In the genomic region with DNA sequence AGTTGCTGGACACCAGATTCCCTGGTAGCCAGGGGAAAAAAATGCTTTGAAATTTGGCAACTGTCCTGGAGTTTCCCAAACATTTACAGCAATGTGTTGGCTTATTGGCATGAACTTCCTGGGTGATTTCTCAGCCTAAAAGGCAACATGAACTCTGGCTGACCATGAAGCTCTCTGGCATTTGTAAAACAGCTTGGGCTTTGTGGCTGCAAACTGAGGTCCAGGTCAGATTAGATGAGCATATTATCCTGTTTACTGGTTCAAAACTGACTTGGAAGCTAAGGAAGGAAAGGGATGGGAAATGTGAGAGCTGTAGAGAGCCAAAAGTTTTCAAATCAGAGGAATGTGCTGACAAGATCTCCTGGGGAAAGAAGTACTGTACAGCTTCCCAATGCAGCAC, we compare ENCODE assay signal across 11 cellular contexts.
A peak's percentile ranks its signal among the peaks of the same experiment; 100 is the strongest.
DNase-seq lines count a peak whose midpoint lies in the region; ATAC-seq and TF ChIP-seq lines count a peak whose summit lies in the region.
"Had no signal": no experiment of that assay in that cellular context is flagged by ENCODE, and none has a peak within 500 bp of the region (broad histone marks: within the 10 kb centered on the region; RNA-seq: fewer than 3 reads in every experiment).

No MANE protein-coding gene starts in this region.

- H2AFZ ChIP-seq in GM23248 = no peak overlapping the region

- H3K4me3 Mint-ChIP-seq in WTC11 = no peak overlapping the region
- no peak overlapping the region for H3K4me3 Mint-ChIP-seq in activated CD4-positive, alpha-beta memory T cell treated with anti-CD3 and anti-CD28 coated beads, Interleukin-2, amount 10 ng/mL, durations not matched to agents 7 days and 5 days
- H3K4me3 Mint-ChIP-seq: dendritic cell treated with granulocyte-macrophage colony-stimulating factor and Interleukin-4, amounts not matched to agents 40 ng/mL and 50 ng/mL, for 4 days had no signal

- intact Hi-C loops in heart left ventricle (cut with DNase I) = no loop called here

- H3K27me3 Mint-ChIP-seq in WTC11 (ENCODE audit: low read depth) = no peaks in the 10 kb centered on the region
- H3K27me3 Mint-ChIP-seq in activated CD4-positive, alpha-beta memory T cell treated with anti-CD3 and anti-CD28 coated beads, Interleukin-2, amount 10 ng/mL, durations not matched to agents 7 days and 5 days = peaks cover 10% of the 10 kb centered on the region
- H3K27me3 Mint-ChIP-seq: dendritic cell treated with granulocyte-macrophage colony-stimulating factor and Interleukin-4, amounts not matched to agents 40 ng/mL and 50 ng/mL, for 4 days had no signal

- peak overlapping the region; percentile 57 for H3K4me2 ChIP-seq in GM23248 (ENCODE audit: unreplicated experiment)
- H3K4me2 ChIP-seq in skeletal muscle satellite cell (ENCODE audit: low read length) = peak overlapping the region; percentile 23

- peaks cover 25% of the 10 kb centered on the region for H3F3A ChIP-seq in GM23248 (ENCODE audit: insufficient read depth)

- POLR2A ChIA-PET in WTC11 (lab: Charles Lee) = interaction anchor here (0.6 kb wide), 1 partner anchor 216 kb away, joined by 3 read pairs; no protein-coding TSS in a partner anchor
- POLR2A ChIA-PET in activated CD4-positive, alpha-beta memory T cell treated with anti-CD3 and anti-CD28 coated beads, Interleukin-2, amount 10 ng/mL, durations not matched to agents 7 days and 5 days (lab: Charles Lee) = no interaction called here

- H3K27ac ChIP-seq in GM23248 = peak overlapping the region; percentile 19
- H3K27ac ChIP-seq in heart left ventricle = peak overlapping the region in 4 of 12 donors; percentile 2 to 20 (median 16)

- CTCF ChIA-PET in WTC11 (lab: Charles Lee) = no interaction called here
- CTCF ChIA-PET in activated CD4-positive, alpha-beta memory T cell treated with anti-CD3 and anti-CD28 coated beads, Interleukin-2, amount 10 ng/mL, durations not matched to agents 7 days and 5 days (lab: Charles Lee) = interaction anchor here (0.9 kb wide), 1 partner anchor 221 kb away, joined by 3 read pairs; no protein-coding TSS in a partner anchor

- H3K79me2 ChIP-seq in GM23248 (ENCODE audit: insufficient read depth) = no peaks in the 10 kb centered on the region

- ATAC-seq in WTC11 (no peak), heart left ventricle (peak in 3 of 4 donors; percentile 63 to 67 (median 65)), HG02798 (IDR thresholded peaks at IDR 0.05; ENCODE audit: poor library complexity, unreplicated experiment) (no peak), HG02938 (IDR thresholded peaks at IDR 0.05; ENCODE audit: unreplicated experiment) (no peak)

- no peaks in the 10 kb centered on the region for H3K36me3 ChIP-seq in GM23248 (ENCODE audit: low read depth)
- H3K36me3 ChIP-seq in heart left ventricle = no peaks in the 10 kb centered on the region
- H3K36me3 ChIP-seq in skeletal muscle satellite cell (ENCODE audit: insufficient read depth, low read length) = no peaks in the 10 kb centered on the region

- peaks cover 33% of the 10 kb centered on the region for H3K4me1 Mint-ChIP-seq in WTC11
- no peaks in the 10 kb centered on the region for H3K4me1 Mint-ChIP-seq in activated CD4-positive, alpha-beta memory T cell treated with anti-CD3 and anti-CD28 coated beads, Interleukin-2, amount 10 ng/mL, durations not matched to agents 7 days and 5 days

- H4K20me1 ChIP-seq in GM23248 (ENCODE audit: insufficient read depth) = no peaks in the 10 kb centered on the region

- TF ChIP-seq CTCF in WTC11 (IDR thresholded peaks at IDR 0.05) (no peak), heart left ventricle (IDR thresholded peaks at IDR 0.05) (no peak)

- H3K9me3 Mint-ChIP-seq in WTC11 = peaks cover 8% of the 10 kb centered on the region
- H3K9me3 Mint-ChIP-seq in activated CD4-positive, alpha-beta memory T cell treated with anti-CD3 and anti-CD28 coated beads, Interleukin-2, amount 10 ng/mL, durations not matched to agents 7 days and 5 days = no peaks in the 10 kb centered on the region
- H3K9me3 Mint-ChIP-seq: dendritic cell treated with granulocyte-macrophage colony-stimulating factor and Interleukin-4, amounts not matched to agents 40 ng/mL and 50 ng/mL, for 4 days had no signal

- DNase-seq in GM23248 = peak; percentile 81
- no peak for DNase-seq in WTC11 (ENCODE audit: low spot score)
- peak in 1 of 5 donors; percentile 13 for DNase-seq in heart left ventricle
- DNase-seq in activated CD4-positive, alpha-beta T cell treated with anti-CD3 and anti-CD28 coated beads, Interleukin-2, amount 50 U/mL, for 1 hour = no peak
- DNase-seq in activated CD4-positive, alpha-beta memory T cell treated with anti-CD3 and anti-CD28 coated beads, Interleukin-2, amount 10 ng/mL, durations not matched to agents 7 days and 5 days = no peak
- DNase-seq: NCI-H1417, trophoblast cell had no signal

- no peaks in the 10 kb centered on the region for H3K9me2 ChIP-seq in GM23248 (ENCODE audit: insufficient read depth)

- TF ChIP-seq POLR2A in heart left ventricle (IDR thresholded peaks at IDR 0.05) = no peak

- H3K4me3 ChIP-seq in GM23248 (0 out of 2 replicates have a peak overlapping the region, but pooled peaks have one; percentile 2), heart left ventricle (no peak overlapping the region), skeletal muscle satellite cell (ENCODE audit: low read length) (no peak overlapping the region)

- peaks cover 31% of the 10 kb centered on the region for H3K36me3 Mint-ChIP-seq in WTC11
- no peaks in the 10 kb centered on the region for H3K36me3 Mint-ChIP-seq in activated CD4-positive, alpha-beta memory T cell treated with anti-CD3 and anti-CD28 coated beads, Interleukin-2, amount 10 ng/mL, durations not matched to agents 7 days and 5 days (ENCODE audit: low read depth)

- peaks cover 17% of the 10 kb centered on the region for H3K4me1 ChIP-seq in GM23248 (ENCODE audit: insufficient read depth)
- peaks cover 0 to 25% (median 18%) of the 10 kb centered on the region in 12 donors for H3K4me1 ChIP-seq in heart left ventricle
- peaks cover 25% of the 10 kb centered on the region for H3K4me1 ChIP-seq in skeletal muscle satellite cell (ENCODE audit: control insufficient read depth, insufficient read depth, low read length)

- in situ Hi-C loops in GM23248 (cut with MboI) = no loop called here

- no peaks in the 10 kb centered on the region for H3K27me3 ChIP-seq in GM23248 (replicated peaks; ENCODE audit: insufficient read depth)
- no peaks in the 10 kb centered on the region for H3K27me3 ChIP-seq in heart left ventricle
- no peaks in the 10 kb centered on the region for H3K27me3 ChIP-seq in skeletal muscle satellite cell (ENCODE audit: control insufficient read depth, insufficient read depth, low read length)

- no peaks in the 10 kb centered on the region for H3K9me3 ChIP-seq in GM23248 (ENCODE audit: low read depth)
- no peaks in the 10 kb centered on the region for H3K9me3 ChIP-seq in heart left ventricle
- no peaks in the 10 kb centered on the region for H3K9me3 ChIP-seq in skeletal muscle satellite cell (replicated peaks; ENCODE audit: low read length)

- H3K27ac Mint-ChIP-seq in WTC11 = peak overlapping the region; percentile 76
- no peak overlapping the region for H3K27ac Mint-ChIP-seq in activated CD4-positive, alpha-beta memory T cell treated with anti-CD3 and anti-CD28 coated beads, Interleukin-2, amount 10 ng/mL, durations not matched to agents 7 days and 5 days
- H3K27ac Mint-ChIP-seq: dendritic cell treated with granulocyte-macrophage colony-stimulating factor and Interleukin-4, amounts not matched to agents 40 ng/mL and 50 ng/mL, for 4 days had no signal

- H3K9ac ChIP-seq in GM23248 (no peak overlapping the region), skeletal muscle satellite cell (ENCODE audit: low read depth, low read length) (no peak overlapping the region)

TF ChIP-seq in WTC11, 78 proteins besides CTCF, POLR2A, EP300 and RAD21:
- no peak for TF ChIP-seq TCF7 (CRISPR knock-in tag; IDR thresholded peaks at IDR 0.05; ENCODE audit: low read depth)
- no peak for TF ChIP-seq ATF1 (CRISPR knock-in tag; IDR thresholded peaks at IDR 0.05)
- TF ChIP-seq ZNF416 (CRISPR knock-in tag; IDR thresholded peaks at IDR 0.05) = no peak
- no peak for TF ChIP-seq SOX15 (CRISPR knock-in tag; IDR thresholded peaks at IDR 0.05)
- TF ChIP-seq, protein P1, sequence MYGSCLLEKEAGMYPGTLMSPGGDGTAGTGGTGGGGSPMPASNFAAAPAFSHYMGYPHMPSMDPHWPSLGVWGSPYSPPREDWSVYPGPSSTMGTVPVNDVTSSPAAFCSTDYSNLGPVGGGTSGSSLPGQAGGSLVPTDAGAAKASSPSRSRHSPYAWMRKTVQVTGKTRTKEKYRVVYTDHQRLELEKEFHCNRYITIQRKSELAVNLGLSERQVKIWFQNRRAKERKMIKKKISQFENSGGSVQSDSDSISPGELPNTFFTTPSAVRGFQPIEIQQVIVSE (CRISPR knock-in tag; IDR thresholded peaks at IDR 0.05; ENCODE audit: borderline replicate concordance) = no peak

Comparison
In these comparisons a context has a peak if more than half of its experiments do, and no peak if none do; other contexts are left out.
1. ATAC-seq: peak in heart left ventricle (3 of 4); none in WTC11 (single experiment), HG02798 (single experiment) and HG02938 (single experiment).